In the genomic region with DNA sequence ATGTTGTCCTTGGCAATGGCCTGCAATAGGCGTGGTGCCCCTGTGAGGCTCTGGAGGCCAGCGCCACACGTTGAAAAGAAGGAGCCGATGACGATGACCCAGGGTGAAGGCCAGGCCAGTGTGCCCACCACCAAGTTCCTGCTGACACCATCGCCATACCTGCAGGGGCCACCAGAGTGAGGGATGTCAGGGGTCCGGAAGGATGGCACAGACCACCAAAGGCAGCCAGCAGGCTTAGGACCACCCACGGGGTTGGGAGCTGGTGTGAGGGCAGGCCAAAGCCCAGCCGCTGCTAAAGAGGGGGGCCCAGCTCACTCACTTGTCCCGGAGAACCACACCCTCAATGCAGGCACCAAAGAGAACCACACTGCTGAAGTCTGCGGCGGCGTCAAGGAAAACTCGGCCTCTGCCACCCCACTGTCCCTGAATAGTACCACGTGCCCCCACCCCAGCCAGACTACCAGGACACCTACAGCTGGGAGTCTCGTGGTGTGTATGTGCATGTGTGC, we compare ENCODE assay signal across 19 cellular contexts. TPM values are rescaled to one million over a fixed set of nuclear protein-coding genes. Genes with fewer than 3 reads are reported as not detected.
DNase-seq lines count a peak whose midpoint lies in the region; ATAC-seq and TF ChIP-seq lines count a peak whose summit lies in the region.
"Had no signal": no experiment of that assay in that cellular context is flagged by ENCODE, and none has a peak within 500 bp of the region (broad histone marks: within the 10 kb centered on the region; RNA-seq: fewer than 3 reads in every experiment).

No MANE protein-coding gene starts in this region.

- H3K4me1 ChIP-seq in prostate gland (replicated peaks): peaks cover 5% of the 10 kb centered on the region
- H3K4me1 ChIP-seq: HAP-1 had no signal

- intact Hi-C loops in CD14-positive monocyte (cut with micrococcal nuclease) (no loop called here), prostate gland (cut with DNase I) (no loop called here), cardiac septum (cut with DNase I) (no loop called here)

- 86% methylated on average over 16 of the region's 16 CpGs for WGBS in prostate gland

- no peak overlapping the region for H3K4me3 Mint-ChIP-seq in CD14-positive monocyte
- H3K4me3 Mint-ChIP-seq in stimulated activated naive B cell treated with anti-CD40 and anti-IgM and Interleukin-4, amounts not matched to agents 10 μg/mL and 1 μg/mL and 100 μg/mL, for 72 hours: no peak overlapping the region
- H3K4me3 Mint-ChIP-seq: CD8-positive, alpha-beta T cell had no signal

- no peaks in the 10 kb centered on the region for H3K9me3 Mint-ChIP-seq in CD14-positive monocyte
- H3K9me3 Mint-ChIP-seq in stimulated activated naive B cell treated with anti-CD40 and anti-IgM and Interleukin-4, amounts not matched to agents 10 μg/mL and 1 μg/mL and 100 μg/mL, for 72 hours: no peaks in the 10 kb centered on the region
- H3K9me3 Mint-ChIP-seq: CD8-positive, alpha-beta T cell had no signal

- peaks cover 28 to 36% of the 10 kb centered on the region in 2 donors for H3K36me3 ChIP-seq in prostate gland

- DNase-seq in CD14-positive monocyte (ENCODE audit: low spot score): peak; percentile 34
- DNase-seq in stimulated activated naive B cell treated with anti-CD40 and anti-IgM and Interleukin-4, amounts not matched to agents 10 μg/mL and 1 μg/mL and 100 μg/mL, for 72 hours: no peak
- DNase-seq in prostate gland (ENCODE audit: low spot score): no peak
- no peak for DNase-seq in UCSD-AML1 (lab: John Stamatoyannopoulos, UW; ENCODE audit: unreplicated experiment)
- DNase-seq in cardiac septum (ENCODE audit: low spot score): no peak
- DNase-seq: 8988T; CD8-positive, alpha-beta T cell; DMS 273 treated with DMSO at 0.1 percent for 48 hours; DMS53; DND-41; GM23248; IMR-90 had no signal

- H3K27ac Mint-ChIP-seq in CD14-positive monocyte: no peak overlapping the region
- H3K27ac Mint-ChIP-seq in stimulated activated naive B cell treated with anti-CD40 and anti-IgM and Interleukin-4, amounts not matched to agents 10 μg/mL and 1 μg/mL and 100 μg/mL, for 72 hours: peak overlapping the region; percentile 76
- H3K27ac Mint-ChIP-seq: CD8-positive, alpha-beta T cell had no signal

- H3K27me3 ChIP-seq in layer of hippocampus (ENCODE audit: control insufficient read depth, insufficient read depth, low read length) (no peaks in the 10 kb centered on the region), prostate gland (replicated peaks; ENCODE audit: insufficient read depth) (no peaks in the 10 kb centered on the region)
- H3K27me3 ChIP-seq: BLaER1 had no signal

- no peaks in the 10 kb centered on the region for H3K4me1 Mint-ChIP-seq in CD14-positive monocyte
- no peaks in the 10 kb centered on the region for H3K4me1 Mint-ChIP-seq in stimulated activated naive B cell treated with anti-CD40 and anti-IgM and Interleukin-4, amounts not matched to agents 10 μg/mL and 1 μg/mL and 100 μg/mL, for 72 hours

- H3K36me3 Mint-ChIP-seq in CD14-positive monocyte: peaks cover 64 to 91% of the 10 kb centered on the region in 2 donors
- peaks cover 41 to 55% of the 10 kb centered on the region in 2 donors for H3K36me3 Mint-ChIP-seq in stimulated activated naive B cell treated with anti-CD40 and anti-IgM and Interleukin-4, amounts not matched to agents 10 μg/mL and 1 μg/mL and 100 μg/mL, for 72 hours

- ATAC-seq in stimulated activated naive B cell treated with anti-CD40 and anti-IgM and Interleukin-4, amounts not matched to agents 10 μg/mL and 1 μg/mL and 100 μg/mL, for 72 hours (replicated peaks): no peak
- ATAC-seq: CD8-positive, alpha-beta T cell had no signal

- no peak for TF ChIP-seq CTCF in CD14-positive monocyte (IDR thresholded peaks at IDR 0.05)
- TF ChIP-seq CTCF in prostate gland (IDR thresholded peaks at IDR 0.05): no peak

- H3K27ac ChIP-seq in cingulate gyrus (ENCODE audit: low read depth, low read length) (peak overlapping the region; percentile 84), layer of hippocampus (ENCODE audit: low read depth, low read length) (peak overlapping the region; percentile 27), prostate gland (no peak overlapping the region)
- H3K27ac ChIP-seq: BLaER1, GM23248 had no signal

- no peak for TF ChIP-seq POLR2A in prostate gland (IDR thresholded peaks at IDR 0.05)

- no peaks in the 10 kb centered on the region for H3K9me3 ChIP-seq in prostate gland
- H3K9me3 ChIP-seq: BLaER1, HAP-1 had no signal

- H3K4me3 ChIP-seq in prostate gland: no peak overlapping the region
- H3K4me3 ChIP-seq: BLaER1, GM23248, HAP-1 had no signal

- peaks cover 0 to 2% (median 0%) of the 10 kb centered on the region in 3 donors for H3K27me3 Mint-ChIP-seq in CD14-positive monocyte (ENCODE audit: low read depth in 3 of 3)
- H3K27me3 Mint-ChIP-seq in stimulated activated naive B cell treated with anti-CD40 and anti-IgM and Interleukin-4, amounts not matched to agents 10 μg/mL and 1 μg/mL and 100 μg/mL, for 72 hours: no peaks in the 10 kb centered on the region

RNA-seq across cellular contexts. Expression of a gene that starts 6.5 kb away (rescaled TPM):
- polyA plus RNA-seq in CD14-positive monocyte: under 1 TPM in 1 of 2 donors, not detected in 1; 0.17 TPM
- total RNA-seq in prostate gland: 10 to 100 TPM in 1 of 2 donors, 1 to 10 TPM in 1; 6.9 to 17.4 TPM
- 29.8 TPM for total RNA-seq in cardiac septum

RNA-seq across cellular contexts. Expression of a gene that starts 13.7 kb away (rescaled TPM):
- 100 to 1,000 TPM; 609 to 798 TPM for polyA plus RNA-seq in CD14-positive monocyte
- total RNA-seq in prostate gland (10 to 100 TPM; 29.9 to 42.5 TPM), cardiac septum (66.1 TPM)

RNA-seq across cellular contexts. Expression of a gene that starts 18.0 kb away (rescaled TPM):
- polyA plus RNA-seq in CD14-positive monocyte: 1 to 10 TPM; 7.3 to 7.7 TPM
- total RNA-seq in prostate gland: 10 to 100 TPM; 32.6 to 89.1 TPM
- total RNA-seq in cardiac septum: 121 TPM

RNA-seq across cellular contexts. Expression of a gene that starts 18.7 kb away (rescaled TPM):
- polyA plus RNA-seq in CD14-positive monocyte: 1 to 10 TPM in 1 of 2 donors, under 1 TPM in 1; 0.69 to 1.6 TPM
- total RNA-seq in prostate gland (under 1 TPM in 1 of 2 donors, not detected in 1; 0.85 TPM), cardiac septum (not detected)
- total RNA-seq: GM23248 had no signal

RNA-seq across cellular contexts. Expression of a gene that starts 29.9 kb away (rescaled TPM):
- polyA plus RNA-seq in CD14-positive monocyte: under 1 TPM; 0.20 to 0.25 TPM
- total RNA-seq in prostate gland: 10 to 100 TPM in 1 of 2 donors, not detected in 1; 49.9 TPM
- not detected for total RNA-seq in cardiac septum
- total RNA-seq: A673, GM23248, H4, IMR-90 had no signal
- polyA plus RNA-seq: AG04450, GM23248, IMR-90 had no signal

Comparison
In these comparisons a context has a peak if more than half of its experiments do, and no peak if none do; other contexts are left out.
1. H3K27ac ChIP-seq: peak in cingulate gyrus (single experiment) and layer of hippocampus (single experiment); none in prostate gland (0 of 2).